Comparison of ENCODE assay signal across 1 cellular context in genomic region chr17:47624727-47625068, GRCh38.
TF ChIP-seq lines count a peak whose summit lies in the region.

No MANE protein-coding gene starts in this region.

TF ChIP-seq in HepG2, 621 proteins besides CTCF, POLR2A, EP300 and RAD21 (continued from another document and continues in another):
- no peak for TF ChIP-seq HBP1 (CRISPR knock-in tag; IDR thresholded peaks at IDR 0.05; ENCODE audit: low read depth)
- peak; percentile 23; the same call in 1 of the 2 replicates for TF ChIP-seq ARID5B (CRISPR knock-in tag; IDR thresholded peaks at IDR 0.05)
- TF ChIP-seq IRF1 (CRISPR knock-in tag; IDR thresholded peaks at IDR 0.05; ENCODE audit: low read depth), result no peak
- no peak for TF ChIP-seq ZSCAN22 (CRISPR knock-in tag; IDR thresholded peaks at IDR 0.05)
- TF ChIP-seq JUN (CRISPR knock-in tag; IDR thresholded peaks at IDR 0.05), result no peak
- no peak for TF ChIP-seq ZSCAN20 (CRISPR knock-in tag; IDR thresholded peaks at IDR 0.05; ENCODE audit: borderline replicate concordance)
- no peak for TF ChIP-seq ISL2 (CRISPR knock-in tag; IDR thresholded peaks at IDR 0.05)
- no peak for TF ChIP-seq THAP11 (CRISPR knock-in tag; IDR thresholded peaks at IDR 0.05)
- no peak for TF ChIP-seq LBX2 (CRISPR knock-in tag; IDR thresholded peaks at IDR 0.05; ENCODE audit: borderline replicate concordance)
- TF ChIP-seq ZMYM2 (CRISPR knock-in tag; IDR thresholded peaks at IDR 0.05), result 0 out of 2 replicates have a peak, but pooled peaks have one; percentile 26
- TF ChIP-seq ZNF451 (CRISPR knock-in tag; IDR thresholded peaks at IDR 0.05), result no peak
- no peak for TF ChIP-seq ZBTB42 (CRISPR knock-in tag; IDR thresholded peaks at IDR 0.05)
- no peak for TF ChIP-seq SRSF4 (IDR thresholded peaks at IDR 0.05; ENCODE audit: low read depth, low read length, poor library complexity, severe bottlenecking)
- no peak for TF ChIP-seq ZNF512B (CRISPR knock-in tag; IDR thresholded peaks at IDR 0.05; ENCODE audit: borderline replicate concordance)
- TF ChIP-seq ZNF770 (CRISPR knock-in tag; IDR thresholded peaks at IDR 0.05), result no peak
- no peak for TF ChIP-seq ESRRA (CRISPR knock-in tag; IDR thresholded peaks at IDR 0.05; ENCODE audit: low read depth)
- no peak for TF ChIP-seq MTERF4 (CRISPR knock-in tag; IDR thresholded peaks at IDR 0.05)
- no peak for TF ChIP-seq E2F5 (CRISPR knock-in tag; conservative IDR thresholded peaks at IDR 0.05)
- peak; percentile 15; the same call in 1 of the 2 replicates for TF ChIP-seq POLR2AphosphoS5 (IDR thresholded peaks at IDR 0.05; ENCODE audit: low read depth, low read length)
- TF ChIP-seq CEBPB (IDR thresholded peaks at IDR 0.05; ENCODE audit: borderline replicate concordance, low read depth, low read length), result peak; percentile 47; the same call in 1 of the 2 replicates
- no peak for TF ChIP-seq ETV6 (CRISPR knock-in tag; conservative IDR thresholded peaks at IDR 0.05)
- no peak for TF ChIP-seq KDM1A (CRISPR knock-in tag; IDR thresholded peaks at IDR 0.05)
- TF ChIP-seq ZBTB40 (IDR thresholded peaks at IDR 0.05), result no peak
- TF ChIP-seq ZBTB40 (CRISPR knock-in tag; IDR thresholded peaks at IDR 0.05), result no peak
- no peak for TF ChIP-seq ZNF430 (CRISPR knock-in tag; IDR thresholded peaks at IDR 0.05)
- peak; percentile 55 for TF ChIP-seq RBM22 (optimal IDR thresholded peaks at IDR 0.05; ENCODE audit: low read length)
- no peak for TF ChIP-seq THAP7 (CRISPR knock-in tag; IDR thresholded peaks at IDR 0.05)
- no peak for TF ChIP-seq ZNF841 (CRISPR knock-in tag; IDR thresholded peaks at IDR 0.05; ENCODE audit: borderline replicate concordance)
- TF ChIP-seq SETDB1 (CRISPR knock-in tag; IDR thresholded peaks at IDR 0.05; ENCODE audit: borderline replicate concordance), result no peak
- TF ChIP-seq ZNF597 (CRISPR knock-in tag; IDR thresholded peaks at IDR 0.05), result no peak
